Comparison of ENCODE assay signal across 26 cellular contexts in genomic region chr10:99633832-99634231, GRCh38.
"Had no signal": no experiment of that assay in that cellular context is flagged by ENCODE, and none has a peak within 500 bp of the region (broad histone marks: within the 10 kb centered on the region; RNA-seq: fewer than 3 reads in every experiment).

No MANE protein-coding gene starts in this region.

- H3K9ac ChIP-seq: neural progenitor cell, parathyroid adenoma had no signal

- H3K79me2 ChIP-seq: parathyroid adenoma had no signal

- FAIRE-seq: urothelium cell line had no signal

- ATAC-seq: natural killer cell; psoas muscle; right cardiac atrium; right lobe of liver; stimulated activated effector memory CD8-positive, alpha-beta T cell treated with anti-CD3 and anti-CD28 coated beads, Interleukin-12 subunit alpha, Interleukin-12 subunit beta, amount 100 ng/mL, for 72 hours; stimulated activated naive B cell treated with anti-CD40 and anti-IgM and Interleukin-4, amounts not matched to agents 10 μg/mL and 1 μg/mL and 100 μg/mL, for 72 hours had no signal

- H3K9me3 ChIP-seq: ovary, psoas muscle, right lobe of liver, sigmoid colon, stomach, thoracic aorta, thyroid gland, tibial nerve, upper lobe of left lung, vagina had no signal

- H3K36me3 ChIP-seq: neural progenitor cell, ovary, right lobe of liver, sigmoid colon, stomach, thoracic aorta, thyroid gland, tibial nerve, upper lobe of left lung, vagina had no signal

- H2AFZ ChIP-seq: neural progenitor cell, parathyroid adenoma had no signal

- DNase-seq: natural killer cell; occipital lobe; ovary; posterior cingulate gyrus; psoas muscle; right cardiac atrium; right lobe of liver; sigmoid colon; small intestine; stimulated activated CD4-positive, alpha-beta T cell treated with anti-CD3 and anti-CD28 coated beads, Interleukin-15, amount 100 ng/mL, for 24 hours; stimulated activated CD4-positive, alpha-beta T cell treated with anti-CD3 and anti-CD28 coated beads, Interleukin-2, amount 100 ng/mL, for 24 hours; stimulated activated CD4-positive, alpha-beta T cell treated with anti-CD3 and anti-CD28 coated beads, Interleukin-2, amount 100 ng/mL, for 48 hours; stimulated activated CD4-positive, alpha-beta T cell treated with anti-CD3 and anti-CD28 coated beads, Interleukin-4, amount 100 ng/mL, for 24 hours; stimulated activated naive B cell treated with anti-CD40 and anti-IgM and Interleukin-4, amounts not matched to agents 10 μg/mL and 1 μg/mL and 100 μg/mL, for 72 hours; stimulated activated naive CD4-positive, alpha-beta T cell treated with Interleukin-2 at 50 U/mL for 16 hours; stomach; thyroid gland; trophoblast cell; upper lobe of left lung had no signal

- H3K4me1 ChIP-seq: neural progenitor cell, parathyroid adenoma, psoas muscle, right lobe of liver, sigmoid colon, stomach, thyroid gland, upper lobe of left lung, vagina had no signal

- H3K4me3 ChIP-seq: neural progenitor cell, ovary, psoas muscle, right lobe of liver, sigmoid colon, stomach, thoracic aorta, thyroid gland, tibial nerve, upper lobe of left lung, vagina had no signal

- H3K27ac ChIP-seq: neural progenitor cell, ovary, parathyroid adenoma, psoas muscle, right lobe of liver, sigmoid colon, stomach, thoracic aorta, thyroid gland, tibial nerve, upper lobe of left lung, vagina had no signal

- H3K4me2 ChIP-seq: neural progenitor cell had no signal

- H3K27me3 ChIP-seq: ovary, right lobe of liver, sigmoid colon, stomach, thyroid gland, tibial nerve, upper lobe of left lung, vagina had no signal
